In the genomic region with DNA sequence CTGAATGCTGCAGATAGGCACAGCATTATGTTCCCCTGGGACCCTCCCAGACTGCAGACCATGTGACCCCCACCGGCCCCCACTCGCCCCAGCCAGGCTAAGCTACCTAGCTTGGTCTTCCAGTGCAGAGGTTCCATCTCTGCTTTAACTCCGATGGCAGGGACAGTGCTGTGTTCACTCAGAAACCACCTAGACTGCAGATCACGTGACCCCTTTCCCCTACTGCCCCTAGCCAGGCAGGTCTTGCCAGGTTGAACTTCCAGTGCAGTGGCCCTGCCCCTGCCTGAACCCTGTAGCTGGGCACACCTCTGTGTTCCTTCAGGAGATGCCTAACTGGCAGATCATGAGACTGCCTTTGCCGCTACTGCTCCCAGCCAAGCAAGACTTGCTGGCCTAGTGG, we compare ENCODE assay signal across 26 cellular contexts.
"Had no signal": no experiment of that assay in that cellular context is flagged by ENCODE, and none has a peak within 500 bp of the region (broad histone marks: within the 10 kb centered on the region; RNA-seq: fewer than 3 reads in every experiment).

No MANE protein-coding gene starts in this region.

- DNase-seq: cortex of kidney; effector memory CD8-positive, alpha-beta T cell; esophagus squamous epithelium; foreskin melanocyte; hypothalamus; mucosa of descending colon; naive B cell; right lobe of liver; small intestine; stimulated activated CD4-positive, alpha-beta T cell treated with anti-CD3 and anti-CD28 coated beads, Interleukin-15, amount 100 ng/mL, for 24 hours; stimulated activated CD4-positive, alpha-beta T cell treated with anti-CD3 and anti-CD28 coated beads, Interleukin-2, amount 100 ng/mL, for 48 hours; stimulated activated naive B cell treated with anti-CD40 and anti-IgM and Interleukin-4, amounts not matched to agents 10 μg/mL and 1 μg/mL and 100 μg/mL, for 72 hours had no signal

- H3K27me3 ChIP-seq: esophagus squamous epithelium, right lobe of liver, tibial nerve, upper lobe of left lung, vagina had no signal

- H2AFZ ChIP-seq: parathyroid adenoma had no signal

- H3K36me3 Mint-ChIP-seq: memory B cell; mesothelial cell of epicardium; naive B cell; natural killer cell treated with Interleukin-12 subunit alpha and Interleukin-12 subunit beta and Interleukin-15 and Interleukin-18, amount 100 ng/mL, for 72 hours; stimulated activated naive B cell treated with anti-CD40 and anti-IgM and Interleukin-4, amounts not matched to agents 10 μg/mL and 1 μg/mL and 100 μg/mL, for 72 hours had no signal

- H3K4me3 ChIP-seq: esophagus squamous epithelium, lung, mucosa of descending colon, right lobe of liver, thoracic aorta, tibial nerve, upper lobe of left lung, vagina had no signal

- H3K36me3 ChIP-seq: esophagus squamous epithelium, right lobe of liver, thoracic aorta, tibial nerve, upper lobe of left lung, vagina had no signal

- H3K4me3 Mint-ChIP-seq: effector memory CD8-positive, alpha-beta T cell; memory B cell; mesothelial cell of epicardium; naive B cell; natural killer cell treated with Interleukin-12 subunit alpha and Interleukin-12 subunit beta and Interleukin-15 and Interleukin-18, amount 100 ng/mL, for 72 hours; neural crest cell; stimulated activated naive B cell treated with anti-CD40 and anti-IgM and Interleukin-4, amounts not matched to agents 10 μg/mL and 1 μg/mL and 100 μg/mL, for 72 hours; stimulated activated naive CD8-positive, alpha-beta T cell treated with anti-CD3 and anti-CD28 coated beads, Interleukin-15, Interleukin-2, amounts not matched to agents 100 ng/mL and 50 ng/mL, for 24 hours had no signal

- ATAC-seq: effector memory CD8-positive, alpha-beta T cell; mucosa of descending colon had no signal

- H3K4me1 Mint-ChIP-seq: memory B cell; mesothelial cell of epicardium; naive B cell; neural crest cell; stimulated activated naive B cell treated with anti-CD40 and anti-IgM and Interleukin-4, amounts not matched to agents 10 μg/mL and 1 μg/mL and 100 μg/mL, for 72 hours had no signal

- H3K9ac ChIP-seq: parathyroid adenoma had no signal

- H3K79me2 ChIP-seq: parathyroid adenoma had no signal

- H3K27ac ChIP-seq: esophagus squamous epithelium, parathyroid adenoma, right lobe of liver, thoracic aorta, tibial nerve, upper lobe of left lung, vagina had no signal

- H3K27ac Mint-ChIP-seq: effector memory CD8-positive, alpha-beta T cell; memory B cell; mesothelial cell of epicardium; naive B cell; natural killer cell treated with Interleukin-12 subunit alpha and Interleukin-12 subunit beta and Interleukin-15 and Interleukin-18, amount 100 ng/mL, for 72 hours; progenitor cell of endocrine pancreas; stimulated activated naive B cell treated with anti-CD40 and anti-IgM and Interleukin-4, amounts not matched to agents 10 μg/mL and 1 μg/mL and 100 μg/mL, for 72 hours; stimulated activated naive CD8-positive, alpha-beta T cell treated with anti-CD3 and anti-CD28 coated beads, Interleukin-15, Interleukin-2, amounts not matched to agents 100 ng/mL and 50 ng/mL, for 24 hours had no signal

- FAIRE-seq: endometrium, keratinocyte, small intestine had no signal

- H3K27me3 Mint-ChIP-seq: effector memory CD8-positive, alpha-beta T cell; memory B cell; naive B cell; natural killer cell treated with Interleukin-12 subunit alpha and Interleukin-12 subunit beta and Interleukin-15 and Interleukin-18, amount 100 ng/mL, for 72 hours; progenitor cell of endocrine pancreas; stimulated activated naive B cell treated with anti-CD40 and anti-IgM and Interleukin-4, amounts not matched to agents 10 μg/mL and 1 μg/mL and 100 μg/mL, for 72 hours; stimulated activated naive CD8-positive, alpha-beta T cell treated with anti-CD3 and anti-CD28 coated beads, Interleukin-15, Interleukin-2, amounts not matched to agents 100 ng/mL and 50 ng/mL, for 24 hours had no signal

- H3K9me3 ChIP-seq: right lobe of liver, thoracic aorta, upper lobe of left lung, vagina had no signal

- H3K4me1 ChIP-seq: esophagus squamous epithelium, parathyroid adenoma, right lobe of liver, tibial nerve, upper lobe of left lung, vagina had no signal

- H3K9me3 Mint-ChIP-seq: natural killer cell treated with Interleukin-12 subunit alpha and Interleukin-12 subunit beta and Interleukin-15 and Interleukin-18, amount 100 ng/mL, for 72 hours had no signal
